8 cellular contexts compared by ENCODE assay signal in genomic region chr2:48415765-48416515, GRCh38. TPM values are rescaled to one million over a fixed set of nuclear protein-coding genes. Genes with fewer than 3 reads are reported as not detected.
DNase-seq lines count a peak whose midpoint lies in the region; ATAC-seq, FAIRE-seq and TF ChIP-seq lines count a peak whose summit lies in the region.

No MANE protein-coding gene starts in this region.

- no peak for ATAC-seq in activated naive CD4-positive, alpha-beta T cell treated with anti-CD3 and anti-CD28 coated beads, Interleukin-2, amount 50 U/mL, for 72 hours
- peak; percentile 34 to 47 for ATAC-seq in right cardiac atrium
- no peak for ATAC-seq in stimulated activated memory B cell treated with anti-CD40 and anti-IgM and Interleukin-4, amounts not matched to agents 10 μg/mL and 1 μg/mL and 100 μg/mL, for 72 hours

- no peak for DNase-seq in activated naive CD4-positive, alpha-beta T cell treated with anti-CD3 and anti-CD28 coated beads, Interleukin-2, amount 50 U/mL, for 72 hours (ENCODE audit: low spot score in 2 of 2)
- DNase-seq in activated naive CD4-positive, alpha-beta T cell (lab: John Stamatoyannopoulos, UW), result no peak
- no peak for DNase-seq in Peyer's patch
- DNase-seq in right cardiac atrium, result no peak
- DNase-seq in tibial nerve (ENCODE audit: low spot score in 2 of 2), result no peak
- no peak for DNase-seq in BE2C
- no peak for DNase-seq in kidney

- no peaks in the 10 kb centered on the region for H3K9me3 ChIP-seq in Peyer's patch
- H3K9me3 ChIP-seq in right cardiac atrium (ENCODE audit: control insufficient read depth, low read length), result no peaks in the 10 kb centered on the region
- no peaks in the 10 kb centered on the region for H3K9me3 ChIP-seq in tibial nerve
- H3K9me3 ChIP-seq in BE2C, result no peaks in the 10 kb centered on the region
- H3K9me3 ChIP-seq in kidney (ENCODE audit: control insufficient read depth in 1 of 2, low read length in 2 of 2), result no peaks in the 10 kb centered on the region

- TF ChIP-seq POLR2A in Peyer's patch (IDR thresholded peaks at IDR 0.05) (no peak), tibial nerve (IDR thresholded peaks at IDR 0.05) (no peak)

- TF ChIP-seq EP300 in tibial nerve (IDR thresholded peaks at IDR 0.05), result no peak

- FAIRE-seq in kidney (lab: Jason Lieb, UNC), result no peak

- H3K4me3 ChIP-seq in Peyer's patch (no peak overlapping the region), right cardiac atrium (ENCODE audit: low read length) (no peak overlapping the region), tibial nerve (no peak overlapping the region), BE2C (ENCODE audit: low read depth, low read length) (no peak overlapping the region), kidney (ENCODE audit: low read length in 2 of 2) (no peak overlapping the region)

- no peak overlapping the region for H3K4me3 Mint-ChIP-seq in stimulated activated memory B cell treated with anti-CD40 and anti-IgM and Interleukin-4, amounts not matched to agents 10 μg/mL and 1 μg/mL and 100 μg/mL, for 72 hours

- H3K27ac ChIP-seq in Peyer's patch (peak overlapping the region in 3 of 4 donors; percentile 34 to 61 (median 38)), right cardiac atrium (ENCODE audit: low read length) (peak overlapping the region; percentile 57), tibial nerve (peak overlapping the region in 3 of 4 donors; percentile 25 to 67 (median 40)), kidney (ENCODE audit: low read depth in 2 of 2, low read length in 2 of 2) (no peak overlapping the region)

- H3K27me3 Mint-ChIP-seq in stimulated activated memory B cell treated with anti-CD40 and anti-IgM and Interleukin-4, amounts not matched to agents 10 μg/mL and 1 μg/mL and 100 μg/mL, for 72 hours, result no peaks in the 10 kb centered on the region

- H3K27ac Mint-ChIP-seq in activated naive CD4-positive, alpha-beta T cell treated with anti-CD3 and anti-CD28 coated beads, Interleukin-2, amount 50 U/mL, for 72 hours, result peak overlapping the region; percentile 57 to 69
- H3K27ac Mint-ChIP-seq in stimulated activated memory B cell treated with anti-CD40 and anti-IgM and Interleukin-4, amounts not matched to agents 10 μg/mL and 1 μg/mL and 100 μg/mL, for 72 hours, result no peak overlapping the region

- H3K27me3 ChIP-seq in Peyer's patch (no peaks in the 10 kb centered on the region), right cardiac atrium (ENCODE audit: control insufficient read depth, insufficient read depth) (no peaks in the 10 kb centered on the region), tibial nerve (no peaks in the 10 kb centered on the region), BE2C (no peaks in the 10 kb centered on the region)

- intact Hi-C loops in right cardiac atrium (cut with DNase I), result loop anchor here in 2 of 4 donors (10.0 kb wide), 2 partner anchors 171 to 561 kb away; no protein-coding TSS in a partner anchor
- intact Hi-C loops in kidney (cut with DNase I), result no loop called here

- no peaks in the 10 kb centered on the region for H3K36me3 ChIP-seq in Peyer's patch
- H3K36me3 ChIP-seq in tibial nerve, result no peaks in the 10 kb centered on the region
- H3K36me3 ChIP-seq in BE2C, result no peaks in the 10 kb centered on the region
- H3K36me3 ChIP-seq in kidney (ENCODE audit: control insufficient read depth in 1 of 2, insufficient read depth in 2 of 2, low read length in 2 of 2), result no peaks in the 10 kb centered on the region

- peaks cover 23% of the 10 kb centered on the region for H3K4me1 Mint-ChIP-seq in stimulated activated memory B cell treated with anti-CD40 and anti-IgM and Interleukin-4, amounts not matched to agents 10 μg/mL and 1 μg/mL and 100 μg/mL, for 72 hours

- TF ChIP-seq CTCF in Peyer's patch (IDR thresholded peaks at IDR 0.05) (no peak), tibial nerve (IDR thresholded peaks at IDR 0.05) (no peak), BE2C (IDR thresholded peaks at IDR 0.05; ENCODE audit: low read depth, low read length) (no peak), kidney (IDR thresholded peaks at IDR 0.05; ENCODE audit: borderline replicate concordance, extremely low read depth, insufficient read depth) (no peak)

- peaks cover 0 to 5% of the 10 kb centered on the region in 2 donors for H3K9me3 Mint-ChIP-seq in activated naive CD4-positive, alpha-beta T cell treated with anti-CD3 and anti-CD28 coated beads, Interleukin-2, amount 50 U/mL, for 72 hours
- H3K9me3 Mint-ChIP-seq in stimulated activated memory B cell treated with anti-CD40 and anti-IgM and Interleukin-4, amounts not matched to agents 10 μg/mL and 1 μg/mL and 100 μg/mL, for 72 hours, result peaks cover 3% of the 10 kb centered on the region

- 18% methylated on average over 4 of the region's 4 CpGs for WGBS in right cardiac atrium
- 34 to 40% methylated on average over 4 of the region's 4 CpGs for WGBS in tibial nerve, 2 donors

- H3K9ac ChIP-seq in kidney (ENCODE audit: low read length in 2 of 2), result no peak overlapping the region

- H3K4me1 ChIP-seq in Peyer's patch (peaks cover 0 to 35% (median 4%) of the 10 kb centered on the region in 4 donors), right cardiac atrium (ENCODE audit: control insufficient read depth, insufficient read depth, low read length) (peaks cover 17% of the 10 kb centered on the region), tibial nerve (peaks cover 0 to 60% (median 30%) of the 10 kb centered on the region in 4 donors), BE2C (no peaks in the 10 kb centered on the region), kidney (ENCODE audit: control insufficient read depth in 1 of 2, insufficient read depth in 1 of 2, low read depth in 1 of 2, low read length in 2 of 2) (peaks cover 0 to 23% of the 10 kb centered on the region in 2 donors)

- H3K36me3 Mint-ChIP-seq in activated naive CD4-positive, alpha-beta T cell treated with anti-CD3 and anti-CD28 coated beads, Interleukin-2, amount 50 U/mL, for 72 hours, result no peaks in the 10 kb centered on the region
- no peaks in the 10 kb centered on the region for H3K36me3 Mint-ChIP-seq in stimulated activated memory B cell treated with anti-CD40 and anti-IgM and Interleukin-4, amounts not matched to agents 10 μg/mL and 1 μg/mL and 100 μg/mL, for 72 hours

RNA-seq across cellular contexts. Expression of gene PPP1R21, which starts 24.6 kb away (rescaled TPM):
- total RNA-seq in activated naive CD4-positive, alpha-beta T cell treated with anti-CD3 and anti-CD28 coated beads, Interleukin-2, amount 50 U/mL, for 72 hours, result 10 to 100 TPM; 20.7 to 36.0 TPM
- total RNA-seq in Peyer's patch (100 to 1,000 TPM in 1 of 4 donors, 10 to 100 TPM in 3; 36.7 to 101 (median 37.8) TPM), right cardiac atrium (10 to 100 TPM; 12.3 to 17.0 (median 16.0) TPM), tibial nerve (10 to 100 TPM; 24.7 to 76.0 (median 32.1) TPM), kidney (38.6 TPM)
- polyA plus RNA-seq in right cardiac atrium (19.6 TPM), kidney (ENCODE audit: insufficient read depth, low read depth, low replicate concordance) (42.1 TPM)
- polyA plus RNA-seq in BE2C (2012; ENCODE audit: insufficient read depth, insufficient read length, low read depth), result 2.5 TPM

Comparison
In these comparisons a context has a peak if more than half of its experiments do, and no peak if none do; other contexts are left out.
1. ATAC-seq: peak in right cardiac atrium (2 of 2); none in activated naive CD4-positive, alpha-beta T cell treated with anti-CD3 and anti-CD28 coated beads, Interleukin-2, amount 50 U/mL, for 72 hours (0 of 2) and stimulated activated memory B cell treated with anti-CD40 and anti-IgM and Interleukin-4, amounts not matched to agents 10 μg/mL and 1 μg/mL and 100 μg/mL, for 72 hours (single experiment).
2. H3K27ac ChIP-seq: peak in Peyer's patch (3 of 4), right cardiac atrium (single experiment) and tibial nerve (3 of 4); none in kidney (0 of 2).